Comparison of ENCODE assay signal across 36 cellular contexts in the genomic region with DNA sequence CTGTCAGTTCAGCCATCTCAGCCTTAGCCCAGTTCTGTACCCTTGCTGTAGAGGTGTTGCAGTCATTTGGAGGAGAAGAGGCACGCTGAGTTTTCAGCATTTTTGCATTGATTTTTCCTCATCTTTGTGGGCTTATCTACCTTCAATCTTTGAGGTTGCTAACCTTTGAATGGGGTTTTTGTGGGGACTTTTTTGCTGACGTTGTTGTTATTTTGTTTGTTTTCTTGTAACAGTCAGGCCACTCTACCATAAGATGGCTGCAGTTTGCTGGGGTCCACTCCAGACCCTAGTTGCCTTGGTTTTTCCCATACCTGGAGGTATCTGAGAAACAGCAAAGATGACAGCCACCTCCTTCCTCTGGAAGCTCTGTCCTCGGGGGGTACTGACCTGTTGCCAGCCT. TPM values are rescaled to one million over a fixed set of nuclear protein-coding genes. Genes with fewer than 3 reads are reported as not detected.
"Had no signal": no experiment of that assay in that cellular context is flagged by ENCODE, and none has a peak within 500 bp of the region (broad histone marks: within the 10 kb centered on the region; RNA-seq: fewer than 3 reads in every experiment).

No MANE protein-coding gene starts in this region.

- ATAC-seq: activated CD8-positive, alpha-beta T cell treated with anti-CD3 and anti-CD28 coated beads for 36 hours; activated naive CD4-positive, alpha-beta T cell treated with anti-CD3 and anti-CD28 coated beads, Interleukin-2, amount 50 U/mL, for 72 hours; activated T-cell treated with anti-CD3 and anti-CD28 coated beads, Interleukin-2, amount 50 U/mL, for 4 hours; activated T-cell treated with anti-CD3 and anti-CD28 coated beads, Interleukin-2, amount 50 U/mL, for 72 hours; activated T-helper 17 cell treated with anti-CD3 and anti-CD28 coated beads, Interleukin-2, amount 50 U/mL, for 72 hours; body of pancreas had no signal

- DNase-seq: activated B cell treated with CpG ODN at 0.5 μM for 24 hours; activated CD4-positive, alpha-beta memory T cell treated with anti-CD3 and anti-CD28 coated beads for 36 hours; activated CD4-positive, alpha-beta T cell treated with anti-CD3 and anti-CD28 coated beads for 4 hours; activated CD4-positive, alpha-beta T cell treated with anti-CD3 and anti-CD28 coated beads, Interleukin-2, amount 10 ng/mL, durations not matched to agents 24 days and 14 days; activated CD4-positive, alpha-beta T cell treated with anti-CD3 and anti-CD28 coated beads, Interleukin-2, amount 50 U/mL, for 1 hour; activated CD4-positive, alpha-beta T cell treated with anti-CD3 and anti-CD28 coated beads, Interleukin-2, amount 50 U/mL, for 4 hours; activated CD4-positive, CD25-positive, alpha-beta regulatory T cell treated with anti-CD3 and anti-CD28 coated beads, Interleukin-2, amount 50 U/mL, for 72 hours; activated CD8-positive, alpha-beta memory T cell treated with anti-CD3 and anti-CD28 coated beads, Interleukin-2, amount 50 U/mL, for 4 hours; activated CD8-positive, alpha-beta T cell treated with anti-CD3 and anti-CD28 coated beads for 36 hours; activated gamma-delta T cell treated with Interleukin-2 at 50 U/mL for 16 hours; activated naive CD4-positive, alpha-beta T cell; activated naive CD4-positive, alpha-beta T cell treated with anti-CD3 and anti-CD28 coated beads for 36 hours; activated naive CD4-positive, alpha-beta T cell treated with anti-CD3 and anti-CD28 coated beads, Interleukin-2, amount 50 U/mL, for 16 hours; activated naive CD8-positive, alpha-beta T cell treated with anti-CD3 and anti-CD28 coated beads for 36 hours; activated T-cell treated with anti-CD3 and anti-CD28 coated beads for 4 hours; activated T-cell treated with anti-CD3 and anti-CD28 coated beads, Interleukin-2, amount 50 U/mL, for 1 hour; activated T-cell treated with anti-CD3 and anti-CD28 coated beads, Interleukin-2, amount 50 U/mL, for 4 hours; activated T-cell treated with anti-CD3 and anti-CD28 coated beads, Interleukin-2, amount 50 U/mL, for 72 hours; amniotic stem cell; aorta; body of pancreas; brain microvascular endothelial cell; central memory CD4-positive, alpha-beta T cell; T-helper 1 cell; T-helper 2 cell; T-helper 9 cell had no signal

- H3K27me3 ChIP-seq: body of pancreas, brain microvascular endothelial cell had no signal

- H3K9me3 ChIP-seq: adrenal gland, body of pancreas had no signal

- H3K4me3 ChIP-seq: adrenal gland, body of pancreas, breast epithelium had no signal

- H3K36me3 ChIP-seq: adrenal gland, brain microvascular endothelial cell, breast epithelium had no signal

- H3K27ac ChIP-seq: adrenal gland, body of pancreas, brain microvascular endothelial cell, breast epithelium, VCaP had no signal

- H3K4me1 ChIP-seq: adrenal gland, body of pancreas, breast epithelium had no signal

- FAIRE-seq: astrocyte, TTC549 had no signal

RNA-seq across cellular contexts. Expression of gene TMEM271, which starts 22.8 kb away (rescaled TPM):
- total RNA-seq: activated B cell treated with CpG ODN at 0.5 μM for 24 hours; activated CD4-positive, alpha-beta memory T cell treated with anti-CD3 and anti-CD28 coated beads for 36 hours; activated CD4-positive, alpha-beta T cell treated with anti-CD3 and anti-CD28 coated beads, Interleukin-2, amount 10 ng/mL, durations not matched to agents 24 days and 14 days; activated CD8-positive, alpha-beta memory T cell treated with anti-CD3 and anti-CD28 coated beads for 36 hours; activated CD8-positive, alpha-beta T cell treated with anti-CD3 and anti-CD28 coated beads for 36 hours; activated naive CD4-positive, alpha-beta T cell treated with anti-CD3 and anti-CD28 coated beads for 36 hours; activated naive CD4-positive, alpha-beta T cell treated with anti-CD3 and anti-CD28 coated beads, Interleukin-2, amount 50 U/mL, for 72 hours; activated naive CD8-positive, alpha-beta T cell treated with anti-CD3 and anti-CD28 coated beads for 36 hours; activated T-cell treated with anti-CD3 and anti-CD28 coated beads, Interleukin-2, amount 50 U/mL, for 4 hours; activated T-cell treated with anti-CD3 and anti-CD28 coated beads, Interleukin-2, amount 50 U/mL, for 72 hours; activated T-helper 1 cell treated with anti-CD3 and anti-CD28 coated beads, Interleukin-12 subunit alpha, Interleukin-12 subunit beta, Interleukin-2, Interleukin-4 antibody, amounts not matched to agents 30 ng/mL and 10 ng/mL and 1 ng/mL, durations not matched to agents 14 hours and 24 hours and 36 hours; activated T-helper 17 cell treated with anti-CD3 and anti-CD28 coated beads, Interleukin-2, amount 50 U/mL, for 72 hours; aorta; body of pancreas; breast epithelium; cardiac septum had no signal
- polyA plus RNA-seq: aorta had no signal
